9 cellular contexts compared by ENCODE assay signal in the genomic region with DNA sequence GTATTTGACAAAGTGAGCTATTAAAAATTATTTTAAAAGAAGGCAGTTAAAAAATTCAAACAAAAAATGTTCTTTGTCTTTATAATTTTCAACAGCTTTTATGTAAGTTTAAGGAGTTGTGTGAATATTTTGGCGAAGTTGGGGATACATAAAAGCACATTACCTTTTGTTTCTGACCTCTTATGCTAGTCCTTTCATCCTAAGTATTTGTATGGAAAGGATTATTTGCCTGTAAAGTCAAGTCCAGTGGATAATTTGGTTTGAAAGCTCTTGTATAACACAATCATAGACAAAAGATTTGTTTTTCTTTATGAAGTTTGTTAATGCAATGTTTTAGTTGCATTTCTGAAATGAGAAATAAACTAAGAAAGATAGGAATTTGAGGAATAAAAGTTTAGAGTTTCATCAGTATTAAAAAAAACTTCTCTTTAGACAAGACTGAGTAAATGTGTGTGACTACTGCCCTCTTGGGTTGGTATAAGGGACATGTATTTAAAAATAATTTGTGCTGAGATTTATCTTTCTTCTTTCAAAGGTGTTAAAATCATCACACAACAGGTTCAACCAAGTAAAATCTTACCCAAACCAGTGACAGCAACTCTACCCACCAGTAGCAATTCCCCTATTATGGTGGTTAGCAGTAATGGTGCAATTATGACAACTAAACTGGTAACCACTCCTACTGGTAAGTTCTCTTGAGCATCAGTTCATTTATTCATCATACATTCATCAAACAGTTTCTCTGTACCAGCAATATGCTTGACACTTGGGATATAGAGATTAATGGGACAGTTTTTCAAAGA.
DNase-seq lines count a peak whose midpoint lies in the region; ATAC-seq and TF ChIP-seq lines count a peak whose summit lies in the region.
"Had no signal": no experiment of that assay in that cellular context is flagged by ENCODE, and none has a peak within 500 bp of the region (broad histone marks: within the 10 kb centered on the region; RNA-seq: fewer than 3 reads in every experiment).

No MANE protein-coding gene starts in this region.

- ATAC-seq in HG02852 (IDR thresholded peaks at IDR 0.05; ENCODE audit: unreplicated experiment): no peak
- no peak for ATAC-seq in GM21526 (IDR thresholded peaks at IDR 0.05; ENCODE audit: low FRiP score, unreplicated experiment)

- TF ChIP-seq CTCF in HEK293 (tag by site-specific recombination; IDR thresholded peaks at IDR 0.05): no peak
- peak; percentile 76 for TF ChIP-seq CTCF in VCaP (conservative IDR thresholded peaks at IDR 0.05)

- POLR2A ChIA-PET in HEK293 (lab: Yijun Ruan, JAX): no interaction called here

- H3K4me3 ChIP-seq in HEK293 (ENCODE audit: low read depth, low read length): no peak overlapping the region

- no peaks in the 10 kb centered on the region for H3K9me3 ChIP-seq in HEK293 (ENCODE audit: control insufficient read depth, insufficient read depth, low read depth, low read length)

- H3K36me3 ChIP-seq in HEK293 (ENCODE audit: control insufficient read depth in 2 of 2, insufficient read depth in 1 of 2, low read length in 2 of 2): peaks cover 0 to 12% of the 10 kb centered on the region in 2 experiments; a peak in 1 of 3 replicates

- CTCF ChIA-PET in HEK293 (lab: Yijun Ruan, JAX): interaction anchor here (0.6 to 1.8 kb wide), 20 partner anchors 12 to 619 kb away, joined by 3 to 5 read pairs (median 3); no protein-coding TSS in a partner anchor

- H3K27ac ChIP-seq in HEK293 (ENCODE audit: extremely low read depth, low read depth, low read length) (no peak overlapping the region), VCaP (no peak overlapping the region)

- no peaks in the 10 kb centered on the region for H3K4me1 ChIP-seq in HEK293 (ENCODE audit: control insufficient read depth, insufficient read depth, low read length)

- DNase-seq in AML-193 (lab: John Stamatoyannopoulos, UW) (peak; percentile 12 to 21), kidney glomerular epithelial cell (lab: John Stamatoyannopoulos, UW) (peak; percentile 25), NCI-H748 treated with DMSO at 0.1 percent for 48 hours (lab: John Stamatoyannopoulos, UW) (no peak), NCI-H345 treated with DMSO at 0.1 percent for 48 hours (lab: John Stamatoyannopoulos, UW; ENCODE audit: unreplicated experiment) (no peak)
- DNase-seq: NCI-H524 treated with DMSO at 0.1 percent for 48 hours had no signal

TF ChIP-seq in HEK293, 187 proteins besides CTCF, POLR2A, EP300 and RAD21:
- no peak for TF ChIP-seq ZNF157 (tag by site-specific recombination; IDR thresholded peaks at IDR 0.05)
- TF ChIP-seq ZNF654 (tag by site-specific recombination; IDR thresholded peaks at IDR 0.05; ENCODE audit: low read depth): peak; percentile 36

Comparison
In these comparisons a context has a peak if more than half of its experiments do, and no peak if none do; other contexts are left out.
1. DNase-seq: peak in AML-193 (2 of 2) and kidney glomerular epithelial cell (single experiment); none in NCI-H748 treated with DMSO at 0.1 percent for 48 hours (single experiment) and NCI-H345 treated with DMSO at 0.1 percent for 48 hours (single experiment).